6 cellular contexts compared by ENCODE assay signal in the genomic region with DNA sequence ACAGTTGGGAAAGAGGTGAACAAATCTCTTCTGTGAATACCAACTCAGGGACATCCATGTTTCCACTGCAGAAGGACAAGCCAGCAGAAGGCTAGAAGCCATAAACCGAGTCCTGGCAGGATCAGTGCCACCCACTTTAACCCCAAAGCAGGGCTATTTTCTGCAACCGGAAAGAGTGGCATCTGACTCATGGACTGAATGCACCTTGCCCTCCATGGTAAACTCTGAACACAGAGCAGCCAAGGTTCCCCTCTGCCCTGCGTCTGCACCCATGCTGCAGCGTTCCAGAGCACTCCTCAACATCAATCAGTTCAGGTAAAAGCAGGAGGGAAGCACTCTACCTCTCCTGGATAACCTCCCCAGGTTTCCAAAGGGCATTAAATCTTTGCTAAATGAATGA. TPM values are rescaled to one million over a fixed set of nuclear protein-coding genes. Genes with fewer than 3 reads are reported as not detected.
DNase-seq lines count a peak whose midpoint lies in the region; ATAC-seq and TF ChIP-seq lines count a peak whose summit lies in the region.

No MANE protein-coding gene starts in this region.

- H3K9ac ChIP-seq in trophoblast cell (ENCODE audit: low read length): no peak overlapping the region

- H4K12ac ChIP-seq in trophoblast cell (ENCODE audit: low read depth, low read length): no peak overlapping the region

- peak overlapping the region; percentile 55 for H3K4me2 ChIP-seq in trophoblast cell (ENCODE audit: low read length)

- ATAC-seq in Right ventricle myocardium superior (ENCODE audit: poor library complexity) (peak; percentile 7), HG02571 (IDR thresholded peaks at IDR 0.05; ENCODE audit: unreplicated experiment) (no peak), HG02678 (IDR thresholded peaks at IDR 0.05; ENCODE audit: unreplicated experiment) (no peak)

- H2AFZ ChIP-seq in trophoblast cell (ENCODE audit: insufficient read depth, low read length, poor library complexity): no peak overlapping the region

- no peak overlapping the region for H3K4ac ChIP-seq in trophoblast cell (ENCODE audit: low read depth, low read length)

- peak overlapping the region; percentile 15 for H3K14ac ChIP-seq in trophoblast cell (ENCODE audit: low read length)

- no peak overlapping the region for H3K23ac ChIP-seq in trophoblast cell (ENCODE audit: low read length)

- TF ChIP-seq CTCF in choroid plexus epithelial cell (conservative IDR thresholded peaks at IDR 0.05; ENCODE audit: low read depth, low read length): no peak

- intact Hi-C loops in Right ventricle myocardium superior (cut with DNase I) (no loop called here), cardiac septum (cut with DNase I) (loop anchor here (5.0 kb wide), 1 partner anchor 32 kb away; a partner anchor contains a TSS)

- H3K9me3 ChIP-seq in trophoblast cell (ENCODE audit: insufficient read depth, low read depth, low read length): no peaks in the 10 kb centered on the region

- H2AK5ac ChIP-seq in trophoblast cell (ENCODE audit: low read length): peak overlapping the region; percentile 13

- peak overlapping the region; percentile 97 for H4K8ac ChIP-seq in trophoblast cell (ENCODE audit: low read depth, low read length)

- H3K4me3 ChIP-seq in choroid plexus epithelial cell (ENCODE audit: low read depth, low read length) (peak overlapping the region; percentile 86), trophoblast cell (ENCODE audit: low read depth, low read length) (no peak overlapping the region)

- no peak overlapping the region for H3K27ac ChIP-seq in trophoblast cell (ENCODE audit: low read depth, low read length)

- H3K27me3 ChIP-seq in trophoblast cell (ENCODE audit: insufficient read depth, low read length): no peaks in the 10 kb centered on the region

- H3K36me3 ChIP-seq in trophoblast cell (ENCODE audit: control insufficient read depth in 1 of 2, insufficient read depth in 2 of 2, low read length in 2 of 2): peaks cover 1 to 2% of the 10 kb centered on the region in 2 experiments

- DNase-seq in Right ventricle myocardium superior (no peak), cardiac septum (ENCODE audit: low spot score) (no peak), choroid plexus epithelial cell (ENCODE audit: low read depth) (no peak), trophoblast cell (no peak)

- H2BK120ac ChIP-seq in trophoblast cell (ENCODE audit: insufficient read depth, low read length, poor library complexity): no peak overlapping the region

- H2BK12ac ChIP-seq in trophoblast cell (ENCODE audit: low read length): no peak overlapping the region

- H4K91ac ChIP-seq in trophoblast cell (ENCODE audit: low read depth, low read length): peak overlapping the region; percentile 0

- peaks cover 11% of the 10 kb centered on the region for H3K79me1 ChIP-seq in trophoblast cell (ENCODE audit: low read length)

- peaks cover 15% of the 10 kb centered on the region for H3K79me2 ChIP-seq in trophoblast cell (ENCODE audit: control insufficient read depth, insufficient read depth, low read length, poor library complexity)

- no peak overlapping the region for H3K18ac ChIP-seq in trophoblast cell (ENCODE audit: low read length)

- no peak overlapping the region for H2BK5ac ChIP-seq in trophoblast cell (ENCODE audit: low read depth, low read length, poor library complexity)

- WGBS in trophoblast cell (ENCODE audit: extremely low coverage, insufficient coverage, insufficient read length): no CpG with 5 or more reads among the region's 4 CpGs

- H3K4me1 ChIP-seq in trophoblast cell (ENCODE audit: control insufficient read depth in 1 of 2, insufficient read depth in 2 of 2, low read length in 2 of 2): peaks cover 7 to 12% of the 10 kb centered on the region in 2 experiments

RNA-seq across cellular contexts. Expression of a gene that starts 0.8 kb away (rescaled TPM):
- 122 TPM for total RNA-seq in Right ventricle myocardium superior
- total RNA-seq in cardiac septum: 111 TPM
- polyA plus RNA-seq in trophoblast cell (2013): 53.6 and 53.7 TPM in 2 replicates

RNA-seq across cellular contexts. Expression of a gene that starts 15.3 kb away (rescaled TPM):
- total RNA-seq in Right ventricle myocardium superior: not detected
- total RNA-seq in cardiac septum: 0.16 TPM
- polyA plus RNA-seq in trophoblast cell (2013): 0.05 and 0.06 TPM in 2 replicates

RNA-seq across cellular contexts. Expression of a gene that starts 30.6 kb away (rescaled TPM):
- total RNA-seq in Right ventricle myocardium superior (9.1 TPM), cardiac septum (10.6 TPM)
- 1.3 and 1.5 TPM in 2 replicates for polyA plus RNA-seq in trophoblast cell (2013)

RNA-seq across cellular contexts. Expression of a gene that starts 30.9 kb away (rescaled TPM):
- 71.6 TPM for total RNA-seq in Right ventricle myocardium superior
- total RNA-seq in cardiac septum: 69.9 TPM
- polyA plus RNA-seq in trophoblast cell (2013): 32.9 and 34.6 TPM in 2 replicates
